In genomic region chr19:38851622-38852230, GRCh38 we compare ENCODE assay signal across 8 cellular contexts. TPM values are rescaled to one million over a fixed set of nuclear protein-coding genes. Genes with fewer than 3 reads are reported as not detected.
DNase-seq lines count a peak whose midpoint lies in the region; ATAC-seq and TF ChIP-seq lines count a peak whose summit lies in the region.

No MANE protein-coding gene starts in this region.

- intact Hi-C loops in activated CD4-positive, alpha-beta T cell treated with anti-CD3 and anti-CD28 coated beads for 36 hours (cut with DNase I, micrococcal nuclease), result loop anchor here (1.0 to 5.0 kb wide), 6 partner anchors 14 to 561 kb away; partner anchors contain the start of genes PAK4 (in 1 of the 2), PLEKHG2 (in 1 of the 2) and RASGRP4 (in 1 of the 2)

- peaks cover 29% of the 10 kb centered on the region for H3K36me3 Mint-ChIP-seq in activated CD4-positive, alpha-beta T cell treated with anti-CD3 and anti-CD28 coated beads for 36 hours (ENCODE audit: low read depth)

- H3K27me3 Mint-ChIP-seq in activated CD4-positive, alpha-beta T cell treated with anti-CD3 and anti-CD28 coated beads for 36 hours, result no peaks in the 10 kb centered on the region

- ATAC-seq in HG03139 (IDR thresholded peaks at IDR 0.05; ENCODE audit: unreplicated experiment) (peak; percentile 23), GM18868 (IDR thresholded peaks at IDR 0.05; ENCODE audit: unreplicated experiment) (no peak)
- peak; percentile 2 for ATAC-seq in activated CD4-positive, alpha-beta T cell treated with anti-CD3 and anti-CD28 coated beads for 36 hours

- peak overlapping the region; percentile 75 for H3K4me3 ChIP-seq in choroid plexus epithelial cell (ENCODE audit: low read depth, low read length)

- no peak for TF ChIP-seq CTCF in choroid plexus epithelial cell (conservative IDR thresholded peaks at IDR 0.05; ENCODE audit: low read depth, low read length)

- peak overlapping the region; percentile 99 for H3K27ac Mint-ChIP-seq in activated CD4-positive, alpha-beta T cell treated with anti-CD3 and anti-CD28 coated beads for 36 hours

- peak overlapping the region; percentile 97 for H3K4me3 Mint-ChIP-seq in activated CD4-positive, alpha-beta T cell treated with anti-CD3 and anti-CD28 coated beads for 36 hours

- H3K27ac ChIP-seq in layer of hippocampus (ENCODE audit: low read depth, low read length), result peak overlapping the region; percentile 96

- H3K9ac ChIP-seq in ES-I3 (ENCODE audit: low read depth, low read length), result peak overlapping the region; percentile 61

- CTCF ChIA-PET in activated CD4-positive, alpha-beta T cell treated with anti-CD3 and anti-CD28 coated beads for 36 hours (lab: Charles Lee), result interaction anchor here (0.6 to 1.0 kb wide), 3 partner anchors 15 to 79 kb away, joined by 3 to 4 read pairs (median 3); partner anchors contain the start of genes MRPS12 and SARS2

- H3K27me3 ChIP-seq in layer of hippocampus (ENCODE audit: control insufficient read depth, insufficient read depth, low read length), result no peaks in the 10 kb centered on the region

- DNase-seq in NCI-H510A (lab: John Stamatoyannopoulos, UW), result peak; percentile 80
- peak; percentile 96 for DNase-seq in activated CD4-positive, alpha-beta T cell treated with anti-CD3 and anti-CD28 coated beads for 36 hours
- DNase-seq in choroid plexus epithelial cell (ENCODE audit: low read depth), result peak; percentile 95
- peak; percentile 87 to 91 for DNase-seq in stimulated activated CD4-positive, alpha-beta T cell treated with anti-CD3 and anti-CD28 coated beads, Interleukin-15, amount 100 ng/mL, for 48 hours (ENCODE audit: low read depth in 2 of 2)

- H3K9me3 Mint-ChIP-seq in activated CD4-positive, alpha-beta T cell treated with anti-CD3 and anti-CD28 coated beads for 36 hours (ENCODE audit: low read depth), result no peaks in the 10 kb centered on the region

- peaks cover 32% of the 10 kb centered on the region for H3K4me1 Mint-ChIP-seq in activated CD4-positive, alpha-beta T cell treated with anti-CD3 and anti-CD28 coated beads for 36 hours

- POLR2A ChIA-PET in activated CD4-positive, alpha-beta T cell treated with anti-CD3 and anti-CD28 coated beads for 36 hours (lab: Charles Lee), result interaction anchor here (0.6 to 1.4 kb wide), 5 partner anchors 11 to 1302 kb away, joined by 3 to 6 read pairs (median 4); no protein-coding TSS in a partner anchor

- H3K9me3 ChIP-seq in ES-I3 (ENCODE audit: control insufficient read depth, insufficient read depth, low read length), result no peaks in the 10 kb centered on the region

- no peaks in the 10 kb centered on the region for H3K4me1 ChIP-seq in ES-I3 (ENCODE audit: insufficient read depth, low read length)

- H3K36me3 ChIP-seq in ES-I3 (ENCODE audit: insufficient read depth, low read length), result peaks cover 12% of the 10 kb centered on the region

RNA-seq across cellular contexts. Expression of gene HNRNPL, which starts 1.9 kb away (rescaled TPM):
- 100 to 1,000 TPM; 714 to 722 TPM for total RNA-seq in activated CD4-positive, alpha-beta T cell treated with anti-CD3 and anti-CD28 coated beads for 36 hours

RNA-seq across cellular contexts. Expression of gene ECH1, which starts 20.1 kb away (rescaled TPM):
- 100 to 1,000 TPM; 114 to 154 TPM for total RNA-seq in activated CD4-positive, alpha-beta T cell treated with anti-CD3 and anti-CD28 coated beads for 36 hours

RNA-seq across cellular contexts. Expression of gene RINL, which starts 26.3 kb away (rescaled TPM):
- total RNA-seq in activated CD4-positive, alpha-beta T cell treated with anti-CD3 and anti-CD28 coated beads for 36 hours, result 10 to 100 TPM; 85.8 to 90.3 TPM

RNA-seq across cellular contexts. Expression of gene LGALS4, which starts 39.0 kb away (rescaled TPM):
- total RNA-seq in activated CD4-positive, alpha-beta T cell treated with anti-CD3 and anti-CD28 coated beads for 36 hours, result 1 to 10 TPM in 1 of 2 experiments, under 1 TPM in 1; 0.59 to 1.1 TPM

RNA-seq across cellular contexts. Expression of gene SIRT2, which starts 47.7 kb away (rescaled TPM):
- 10 to 100 TPM; 17.8 to 23.1 TPM for total RNA-seq in activated CD4-positive, alpha-beta T cell treated with anti-CD3 and anti-CD28 coated beads for 36 hours
